Comparison of ENCODE assay signal across 11 cellular contexts in genomic region chr9:108041551-108041950, GRCh38.
DNase-seq lines count a peak whose midpoint lies in the region; ATAC-seq and TF ChIP-seq lines count a peak whose summit lies in the region.
"Had no signal": no experiment of that assay in that cellular context is flagged by ENCODE, and none has a peak within 500 bp of the region (broad histone marks: within the 10 kb centered on the region; RNA-seq: fewer than 3 reads in every experiment).

No MANE protein-coding gene starts in this region.

- CTCF ChIA-PET in HCT116 (lab: Charles Lee): no interaction called here

- peak overlapping the region in 1 of 2 experiments; percentile 3; a peak in 1 of 4 replicates for H3K4me3 ChIP-seq in HCT116 (replicated peaks in 1 of 2; ENCODE audit: low read depth in 1 of 2, low read length in 2 of 2)
- no peak overlapping the region for H3K4me3 ChIP-seq in SJSA1
- H3K4me3 ChIP-seq in skeletal muscle satellite cell (ENCODE audit: low read length): peak overlapping the region; percentile 13
- no peak overlapping the region for H3K4me3 ChIP-seq in upper lobe of left lung
- H3K4me3 ChIP-seq: coronary artery had no signal

- peaks cover 0 to 8% of the 10 kb centered on the region in 2 experiments; a peak in 1 of 4 replicates for H3K9me3 ChIP-seq in HCT116 (ENCODE audit: control insufficient read depth in 1 of 2, insufficient read depth in 1 of 2, low read depth in 1 of 2, low read length in 2 of 2)
- peaks cover 3% of the 10 kb centered on the region; the same call in 1 of the 2 replicates for H3K9me3 ChIP-seq in SJSA1 (replicated peaks)
- H3K9me3 ChIP-seq in skeletal muscle satellite cell (replicated peaks; ENCODE audit: low read length): peaks cover 6% of the 10 kb centered on the region
- peaks cover 0 to 11% (median 5%) of the 10 kb centered on the region in 4 donors for H3K9me3 ChIP-seq in upper lobe of left lung

- H3K4me2 ChIP-seq in HCT116 (ENCODE audit: low read length): peak overlapping the region; percentile 46
- peak overlapping the region; percentile 50 for H3K4me2 ChIP-seq in skeletal muscle satellite cell (ENCODE audit: low read length)

- no TSS peak for BruUV-seq in HCT116 (replicated peaks; lab: Mats Ljungman, UMichigan)

- intact Hi-C loops in HCT116 (cut with micrococcal nuclease): no loop called here

- no peak for TF ChIP-seq CTCF in HCT116 (IDR thresholded peaks at IDR 0.05 in 2 of 3, conservative IDR thresholded peaks at IDR 0.05 in 1 of 3; ENCODE audit: borderline replicate concordance in 1 of 3, insufficient read depth in 1 of 3, low read depth in 2 of 3, low read length in 2 of 3)
- no peak for TF ChIP-seq CTCF in upper lobe of left lung (IDR thresholded peaks at IDR 0.05)

- no peak for TF ChIP-seq POLR2A in HCT116 (IDR thresholded peaks at IDR 0.05; ENCODE audit: borderline replicate concordance, extremely low read depth, insufficient read depth, insufficient read length)
- TF ChIP-seq POLR2A in upper lobe of left lung (IDR thresholded peaks at IDR 0.05): no peak

- H3K27me3 ChIP-seq in HCT116 (ENCODE audit: insufficient read depth, low read length) (no peaks in the 10 kb centered on the region), SJSA1 (replicated peaks) (no peaks in the 10 kb centered on the region), skeletal muscle satellite cell (ENCODE audit: control insufficient read depth, insufficient read depth, low read length) (no peaks in the 10 kb centered on the region), upper lobe of left lung (no peaks in the 10 kb centered on the region)

- H4K20me1 ChIP-seq in HCT116 (ENCODE audit: insufficient read depth): no peaks in the 10 kb centered on the region

- ATAC-seq in HCT116: peak; percentile 66
- no peak for ATAC-seq in upper lobe of left lung (ENCODE audit: low FRiP score in 2 of 2)

- H3K4me1 ChIP-seq in HCT116 (ENCODE audit: control insufficient read depth in 1 of 2, insufficient read depth in 2 of 2, low read length in 2 of 2) (peaks cover 0 to 36% of the 10 kb centered on the region in 2 experiments; a peak in 2 of 4 replicates), SJSA1 (replicated peaks) (peaks cover 13% of the 10 kb centered on the region), skeletal muscle satellite cell (ENCODE audit: control insufficient read depth, insufficient read depth, low read length) (peaks cover 29% of the 10 kb centered on the region), upper lobe of left lung (no peaks in the 10 kb centered on the region)

- POLR2A ChIA-PET in HCT116 (lab: Charles Lee): no interaction called here

- H3K27ac ChIP-seq in HCT116 (ENCODE audit: low read depth, low read length): no peak overlapping the region
- peak overlapping the region; percentile 49 for H3K27ac ChIP-seq in SJSA1
- H3K27ac ChIP-seq in upper lobe of left lung: no peak overlapping the region
- H3K27ac ChIP-seq: coronary artery had no signal

- 0 out of 4 replicates have a peak, but pooled peaks cover 0 to 7% of the 10 kb centered on the region in 2 experiments for H3K36me3 ChIP-seq in HCT116 (ENCODE audit: control insufficient read depth in 1 of 2, insufficient read depth in 2 of 2, low read length in 2 of 2)
- H3K36me3 ChIP-seq in SJSA1: no peaks in the 10 kb centered on the region
- H3K36me3 ChIP-seq in skeletal muscle satellite cell (ENCODE audit: insufficient read depth, low read length): peaks cover 4% of the 10 kb centered on the region
- no peaks in the 10 kb centered on the region for H3K36me3 ChIP-seq in upper lobe of left lung

- H2AFZ ChIP-seq in HCT116 (ENCODE audit: low read depth, low read length, poor library complexity, severe bottlenecking): no peak overlapping the region

- RAD21 ChIA-PET in HCT116 (lab: Charles Lee; ENCODE audit: low non-redundant PET in 1 of 2, low total read pairs in 2 of 2, uncharacterized antibody in 2 of 2, unreplicated experiment in 2 of 2): no interaction called here

- no peaks in the 10 kb centered on the region for H3K9me2 ChIP-seq in HCT116 (ENCODE audit: insufficient read depth)

- no peak for TF ChIP-seq EP300 in upper lobe of left lung (IDR thresholded peaks at IDR 0.05)

- 69 to 100% methylated on average over 1 of the region's 1 CpG for WGBS in upper lobe of left lung, 2 donors

- no peak for TF ChIP-seq RAD21 in HCT116 (IDR thresholded peaks at IDR 0.05; ENCODE audit: low read depth)

- H3K79me2 ChIP-seq in HCT116 (ENCODE audit: insufficient read depth, low read length): no peaks in the 10 kb centered on the region

- H3K9ac ChIP-seq in HCT116 (ENCODE audit: low read length) (peak overlapping the region; percentile 33), skeletal muscle satellite cell (ENCODE audit: low read depth, low read length) (peak overlapping the region; percentile 30)

- DNase-seq in HCT116 (ENCODE audit: low read depth, low spot score) (no peak), SJSA1 (ENCODE audit: low read depth in 1 of 2, low spot score in 2 of 2) (no peak), fibroblast of peridontal ligament (ENCODE audit: extremely low read depth) (peak; percentile 76), upper lobe of left lung (no peak), DMS79 (lab: John Stamatoyannopoulos, UW) (no peak), NCI-H2081 treated with DMSO at 0.1 percent for 48 hours (lab: John Stamatoyannopoulos, UW) (no peak), T-helper 9 cell (no peak)
- DNase-seq: NCI-H2029 treated with DMSO at 0.1 percent for 48 hours, Right ventricle myocardium superior had no signal

TF ChIP-seq in HCT116, 20 proteins besides CTCF, POLR2A, EP300 and RAD21 (continues in another document):
- TF ChIP-seq ZNF274 (IDR thresholded peaks at IDR 0.05; ENCODE audit: low read depth, low read length) (no peak), ZBTB33 (IDR thresholded peaks at IDR 0.05; ENCODE audit: extremely low read depth, insufficient replicate concordance, low read length) (no peak), SRF (IDR thresholded peaks at IDR 0.05; ENCODE audit: low read depth) (no peak), JUND (IDR thresholded peaks at IDR 0.05) (peak; percentile 87), SIN3A (IDR thresholded peaks at IDR 0.05; ENCODE audit: low read depth) (no peak), FOSL1 (IDR thresholded peaks at IDR 0.05; ENCODE audit: low read depth) (peak; percentile 82), EGR1 (IDR thresholded peaks at IDR 0.05; ENCODE audit: low read depth) (no peak), ELF1 (IDR thresholded peaks at IDR 0.05; ENCODE audit: borderline replicate concordance, low read depth) (no peak), TCF7L2 (IDR thresholded peaks at IDR 0.05; ENCODE audit: borderline replicate concordance, extremely low read depth, insufficient read depth, insufficient read length) (no peak), SP1 (IDR thresholded peaks at IDR 0.05; ENCODE audit: low read depth) (peak; percentile 67), EZH2 (IDR thresholded peaks at IDR 0.05) (no peak), CBX3 (IDR thresholded peaks at IDR 0.05; ENCODE audit: low read depth) (peak; percentile 89), EZH2phosphoT487 (IDR thresholded peaks at IDR 0.05; ENCODE audit: borderline replicate concordance) (no peak)
- TF ChIP-seq, protein P1, sequence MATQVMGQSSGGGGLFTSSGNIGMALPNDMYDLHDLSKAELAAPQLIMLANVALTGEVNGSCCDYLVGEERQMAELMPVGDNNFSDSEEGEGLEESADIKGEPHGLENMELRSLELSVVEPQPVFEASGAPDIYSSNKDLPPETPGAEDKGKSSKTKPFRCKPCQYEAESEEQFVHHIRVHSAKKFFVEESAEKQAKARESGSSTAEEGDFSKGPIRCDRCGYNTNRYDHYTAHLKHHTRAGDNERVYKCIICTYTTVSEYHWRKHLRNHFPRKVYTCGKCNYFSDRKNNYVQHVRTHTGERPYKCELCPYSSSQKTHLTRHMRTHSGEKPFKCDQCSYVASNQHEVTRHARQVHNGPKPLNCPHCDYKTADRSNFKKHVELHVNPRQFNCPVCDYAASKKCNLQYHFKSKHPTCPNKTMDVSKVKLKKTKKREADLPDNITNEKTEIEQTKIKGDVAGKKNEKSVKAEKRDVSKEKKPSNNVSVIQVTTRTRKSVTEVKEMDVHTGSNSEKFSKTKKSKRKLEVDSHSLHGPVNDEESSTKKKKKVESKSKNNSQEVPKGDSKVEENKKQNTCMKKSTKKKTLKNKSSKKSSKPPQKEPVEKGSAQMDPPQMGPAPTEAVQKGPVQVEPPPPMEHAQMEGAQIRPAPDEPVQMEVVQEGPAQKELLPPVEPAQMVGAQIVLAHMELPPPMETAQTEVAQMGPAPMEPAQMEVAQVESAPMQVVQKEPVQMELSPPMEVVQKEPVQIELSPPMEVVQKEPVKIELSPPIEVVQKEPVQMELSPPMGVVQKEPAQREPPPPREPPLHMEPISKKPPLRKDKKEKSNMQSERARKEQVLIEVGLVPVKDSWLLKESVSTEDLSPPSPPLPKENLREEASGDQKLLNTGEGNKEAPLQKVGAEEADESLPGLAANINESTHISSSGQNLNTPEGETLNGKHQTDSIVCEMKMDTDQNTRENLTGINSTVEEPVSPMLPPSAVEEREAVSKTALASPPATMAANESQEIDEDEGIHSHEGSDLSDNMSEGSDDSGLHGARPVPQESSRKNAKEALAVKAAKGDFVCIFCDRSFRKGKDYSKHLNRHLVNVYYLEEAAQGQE (IDR thresholded peaks at IDR 0.05; ENCODE audit: low read depth): no peak
- TF ChIP-seq, protein P2, sequence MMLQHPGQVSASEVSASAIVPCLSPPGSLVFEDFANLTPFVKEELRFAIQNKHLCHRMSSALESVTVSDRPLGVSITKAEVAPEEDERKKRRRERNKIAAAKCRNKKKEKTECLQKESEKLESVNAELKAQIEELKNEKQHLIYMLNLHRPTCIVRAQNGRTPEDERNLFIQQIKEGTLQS (IDR thresholded peaks at IDR 0.05): no peak
- TF ChIP-seq, protein P3, sequence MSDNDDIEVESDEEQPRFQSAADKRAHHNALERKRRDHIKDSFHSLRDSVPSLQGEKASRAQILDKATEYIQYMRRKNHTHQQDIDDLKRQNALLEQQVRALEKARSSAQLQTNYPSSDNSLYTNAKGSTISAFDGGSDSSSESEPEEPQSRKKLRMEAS (IDR thresholded peaks at IDR 0.05): peak; percentile 43; the same call in 1 of the 2 replicates
